In genomic region chr17:13534946-13535345, GRCh38 we compare ENCODE assay signal across 6 cellular contexts.
"Had no signal": no experiment of that assay in that cellular context is flagged by ENCODE, and none has a peak within 500 bp of the region (broad histone marks: within the 10 kb centered on the region; RNA-seq: fewer than 3 reads in every experiment).

No MANE protein-coding gene starts in this region.

- H3K27ac ChIP-seq: HL-60, KMS-11 had no signal

- DNase-seq: IMR-90, KBM-7, KG1 had no signal

- H3K4me3 ChIP-seq: K562 had no signal
